In genomic region chr2:65072181-65072970, GRCh38 we compare ENCODE assay signal across 15 cellular contexts. TPM values are rescaled to one million over a fixed set of nuclear protein-coding genes. Genes with fewer than 3 reads are reported as not detected.
DNase-seq lines count a peak whose midpoint lies in the region; ATAC-seq, FAIRE-seq and TF ChIP-seq lines count a peak whose summit lies in the region.
"Had no signal": no experiment of that assay in that cellular context is flagged by ENCODE, and none has a peak within 500 bp of the region (broad histone marks: within the 10 kb centered on the region; RNA-seq: fewer than 3 reads in every experiment).

No MANE protein-coding gene starts in this region.

- no peaks in the 10 kb centered on the region for H3K9me3 ChIP-seq in PC-9 (ENCODE audit: insufficient read depth, low read depth)
- H3K9me3 ChIP-seq: left lung, ovary, Peyer's patch had no signal

- peaks cover 15% of the 10 kb centered on the region for H3K36me3 Mint-ChIP-seq in chondrocyte (ENCODE audit: low read depth)

- H3K36me3 ChIP-seq in PC-9 (ENCODE audit: low read depth) = no peaks in the 10 kb centered on the region
- H3K36me3 ChIP-seq: ovary had no signal

- no peaks in the 10 kb centered on the region for H3K4me1 ChIP-seq in PC-9 (replicated peaks; ENCODE audit: insufficient read depth)

- peaks cover 46% of the 10 kb centered on the region for H3K4me1 Mint-ChIP-seq in chondrocyte (ENCODE audit: low read depth)

- H3K27me3 Mint-ChIP-seq in chondrocyte (ENCODE audit: low read depth) = no peaks in the 10 kb centered on the region

- peak; percentile 61 for ATAC-seq in GM18909 (IDR thresholded peaks at IDR 0.05; ENCODE audit: poor library complexity, unreplicated experiment)
- ATAC-seq in HG02885 (IDR thresholded peaks at IDR 0.05; ENCODE audit: poor library complexity, unreplicated experiment) = peak; percentile 69
- ATAC-seq: left lung had no signal

- DNase-seq in GM12891 (ENCODE audit: insufficient read length, low spot score) = peak; percentile 40
- DNase-seq in chondrocyte (ENCODE audit: low spot score) = no peak
- DNase-seq in OCI-M2 (lab: John Stamatoyannopoulos, UW; ENCODE audit: unreplicated experiment) = no peak
- no peak for DNase-seq in PC-9
- no peak for DNase-seq in RKO (ENCODE audit: low spot score)
- no peak for DNase-seq in activated CD4-positive, CD25-positive, alpha-beta regulatory T cell (lab: John Stamatoyannopoulos, UW)
- DNase-seq: activated naive CD4-positive, alpha-beta T cell treated with anti-CD3 and anti-CD28 coated beads for 36 hours; dorsolateral prefrontal cortex; left lung; NCI-H2171 had no signal

- no peak for TF ChIP-seq CTCF in chondrocyte (IDR thresholded peaks at IDR 0.05)
- no peak for TF ChIP-seq CTCF in PC-9 (conservative IDR thresholded peaks at IDR 0.05)

- H3K4me3 Mint-ChIP-seq in chondrocyte (ENCODE audit: unreplicated experiment) = no peak overlapping the region
- H3K4me3 Mint-ChIP-seq: activated naive CD4-positive, alpha-beta T cell treated with anti-CD3 and anti-CD28 coated beads for 36 hours had no signal

- H3K4me3 ChIP-seq in PC-9 = no peak overlapping the region
- H3K4me3 ChIP-seq: dorsolateral prefrontal cortex, left lung, ovary, Peyer's patch had no signal

- intact Hi-C loops in PC-9 (cut with micrococcal nuclease; ENCODE audit: unreplicated experiment) = no loop called here

- POLR2A ChIA-PET in PC-9 (lab: Charles Lee; ENCODE audit: unreplicated experiment) = no interaction called here

- H3K79me2 ChIP-seq in PC-9 (ENCODE audit: low read depth) = no peaks in the 10 kb centered on the region

- peaks cover 16% of the 10 kb centered on the region; the same call in 1 of the 2 replicates for H4K20me1 ChIP-seq in PC-9 (ENCODE audit: insufficient read depth)

- FAIRE-seq in GM12891 (lab: Jason Lieb, UNC) = peak; percentile 33
- FAIRE-seq: GM18507 had no signal

- no TSS peak for BruUV-seq in PC-9 (replicated peaks; lab: Mats Ljungman, UMichigan)

- H3K27ac ChIP-seq in PC-9 = no peak overlapping the region

- H3K9me2 ChIP-seq in PC-9 (ENCODE audit: insufficient read depth) = no peaks in the 10 kb centered on the region

- H3K27me3 ChIP-seq in PC-9 (ENCODE audit: insufficient read depth, low read depth) = no peaks in the 10 kb centered on the region
- H3K27me3 ChIP-seq: dorsolateral prefrontal cortex, left lung, ovary, Peyer's patch had no signal

- H3K27ac Mint-ChIP-seq in chondrocyte (ENCODE audit: unreplicated experiment) = peak overlapping the region; percentile 57

- no peaks in the 10 kb centered on the region for H3K9me3 Mint-ChIP-seq in chondrocyte (ENCODE audit: low read depth)
- H3K9me3 Mint-ChIP-seq: activated naive CD4-positive, alpha-beta T cell treated with anti-CD3 and anti-CD28 coated beads for 36 hours had no signal

- peaks cover 31% of the 10 kb centered on the region; the same call in 1 of the 2 replicates for H3F3A ChIP-seq in PC-9 (ENCODE audit: insufficient read depth, low read depth)

- CTCF ChIA-PET in PC-9 (lab: Charles Lee) = no interaction called here

- no peak overlapping the region for H3K4me2 ChIP-seq in PC-9

- TF ChIP-seq POLR2A in GM12891 (IDR thresholded peaks at IDR 0.05; ENCODE audit: low read depth, low read length) = no peak; the same call in 1 of the 2 replicates

- H2AFZ ChIP-seq in PC-9 = no peak overlapping the region

TF ChIP-seq in GM12891, 5 proteins besides CTCF, POLR2A, EP300 and RAD21:
- TF ChIP-seq PAX5 (IDR thresholded peaks at IDR 0.05; ENCODE audit: insufficient read depth, low read length, severe bottlenecking) (no peak), TAF1 (IDR thresholded peaks at IDR 0.05; ENCODE audit: low read depth, low read length) (no peak), SPI1 (IDR thresholded peaks at IDR 0.05; ENCODE audit: low read depth, low read length) (peak; percentile 95), POLR2AphosphoS5 (IDR thresholded peaks at IDR 0.05; ENCODE audit: low read depth, low read length) (no peak; the same call in 1 of the 2 replicates), POU2F2 (IDR thresholded peaks at IDR 0.05; ENCODE audit: low read depth, low read length) (no peak)
TF ChIP-seq in GM12891: peak in this region for 1.

RNA-seq across cellular contexts. Expression of gene CEP68, which starts 16.2 kb away (rescaled TPM):
- polyA plus RNA-seq in GM12891 (2012; ENCODE audit: low read depth, missing spikeins) = 4.5 TPM
- total RNA-seq in chondrocyte (9.0 to 13.0 TPM (median 12.2 TPM) in 3 replicates), PC-9 (2021) (10.8 and 11.5 TPM in 2 replicates)

RNA-seq across cellular contexts. Expression of gene RAB1A, which starts 57.5 kb away (rescaled TPM):
- 98.3 TPM for polyA plus RNA-seq in GM12891 (2012; ENCODE audit: low read depth, missing spikeins)
- 183 to 202 TPM (median 192 TPM) in 3 replicates for total RNA-seq in chondrocyte
- total RNA-seq in PC-9 (2021) = 110 and 165 TPM in 2 replicates
